ENCODE assay signal across 8 cellular contexts in genomic region chr3:43105224-43105596, GRCh38.
A peak's percentile ranks its signal among the peaks of the same experiment; 100 is the strongest.
DNase-seq lines count a peak whose midpoint lies in the region.

No MANE protein-coding gene starts in this region.

- H3K27ac Mint-ChIP-seq in activated naive CD8-positive, alpha-beta T cell, result no peak overlapping the region

- peak overlapping the region; percentile 86 for H3K4me3 Mint-ChIP-seq in activated naive CD8-positive, alpha-beta T cell

- DNase-seq in DMS53 (lab: John Stamatoyannopoulos, UW), result peak; percentile 14
- no peak for DNase-seq in DMS53 treated with DMSO at 0.1 percent for 48 hours (lab: John Stamatoyannopoulos, UW; ENCODE audit: unreplicated experiment)
- peak; percentile 53 for DNase-seq in iPS-NIHi11 (ENCODE audit: low spot score)
- peak; percentile 1 for DNase-seq in stimulated activated CD8-positive, alpha-beta memory T cell treated with anti-CD3 and anti-CD28 coated beads, Interleukin-15, amount 100 ng/mL, for 24 hours (ENCODE audit: low read depth)
- DNase-seq in NAMALWA (ENCODE audit: low spot score), result no peak
- no peak for DNase-seq in LoVo (ENCODE audit: low spot score)
- no peak for DNase-seq in NCI-H748 (lab: John Stamatoyannopoulos, UW; ENCODE audit: unreplicated experiment)

- no peaks in the 10 kb centered on the region for H3K9me3 Mint-ChIP-seq in activated naive CD8-positive, alpha-beta T cell (ENCODE audit: low read depth)

- H3K27me3 Mint-ChIP-seq in activated naive CD8-positive, alpha-beta T cell, result no peaks in the 10 kb centered on the region

- no peaks in the 10 kb centered on the region for H3K36me3 Mint-ChIP-seq in activated naive CD8-positive, alpha-beta T cell

- peaks cover 25% of the 10 kb centered on the region for H3K4me1 Mint-ChIP-seq in activated naive CD8-positive, alpha-beta T cell (ENCODE audit: low read depth)

Comparison
In these comparisons a context has a peak if more than half of its experiments do, and no peak if none do; other contexts are left out.
1. DNase-seq: peak in DMS53 (single experiment), iPS-NIHi11 (single experiment) and stimulated activated CD8-positive, alpha-beta memory T cell treated with anti-CD3 and anti-CD28 coated beads, Interleukin-15, amount 100 ng/mL, for 24 hours (single experiment); none in DMS53 treated with DMSO at 0.1 percent for 48 hours (single experiment), NAMALWA (single experiment), LoVo (single experiment) and NCI-H748 (single experiment).